ENCODE assay signal across 15 cellular contexts in the genomic region with DNA sequence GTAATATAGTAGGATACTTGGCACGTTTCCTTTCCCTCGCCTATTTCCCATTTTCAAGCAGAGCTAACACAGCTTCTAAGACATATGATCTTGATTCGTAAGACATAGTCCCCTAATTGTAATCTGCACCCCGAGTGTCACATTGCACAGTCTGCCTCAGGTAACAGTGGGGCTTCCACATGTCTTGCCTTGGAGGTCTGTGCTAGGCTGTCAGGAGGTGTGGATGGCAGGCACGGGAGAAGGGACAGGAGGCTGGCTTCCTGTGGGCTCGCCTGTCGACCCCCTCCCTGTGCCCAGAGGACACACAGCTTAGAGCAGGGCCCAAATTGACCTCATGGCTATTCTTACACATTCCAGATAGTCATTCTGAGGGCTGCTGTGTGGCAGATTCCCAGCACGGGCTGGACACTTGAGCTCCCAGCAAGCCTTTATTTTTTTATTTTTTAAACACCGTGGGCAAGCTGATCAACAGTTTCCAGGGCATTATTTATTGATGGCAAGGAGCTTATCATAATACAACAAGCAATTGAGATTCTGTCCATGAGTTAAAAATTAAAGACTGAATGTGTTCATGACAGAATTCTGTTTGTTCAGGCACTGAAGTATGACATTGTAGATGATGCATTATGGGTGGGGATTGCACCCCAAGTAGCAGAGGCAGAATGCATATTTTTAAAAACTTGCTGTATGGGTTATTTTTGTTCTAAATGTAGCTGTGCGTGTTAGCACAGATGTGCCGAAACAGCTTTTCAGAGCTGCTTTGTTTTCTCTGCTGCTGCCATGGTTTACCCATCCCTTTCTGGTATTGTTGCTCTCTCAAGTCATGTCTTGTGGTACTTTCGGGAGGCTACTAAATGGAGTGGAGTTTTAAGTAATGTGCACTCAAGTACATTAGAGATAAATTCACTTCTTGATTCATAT.
DNase-seq lines count a peak whose midpoint lies in the region; ATAC-seq and TF ChIP-seq lines count a peak whose summit lies in the region.
"Had no signal": no experiment of that assay in that cellular context is flagged by ENCODE, and none has a peak within 500 bp of the region (broad histone marks: within the 10 kb centered on the region; RNA-seq: fewer than 3 reads in every experiment).

No MANE protein-coding gene starts in this region.

- peak overlapping the region; percentile 92 for H3K27ac Mint-ChIP-seq in mesothelial cell of epicardium
- no peak overlapping the region for H3K27ac Mint-ChIP-seq in activated CD4-positive, alpha-beta memory T cell treated with anti-CD3 and anti-CD28 coated beads, Interleukin-2, amount 10 ng/mL, durations not matched to agents 7 days and 5 days

- no peak overlapping the region for H3K4me3 Mint-ChIP-seq in mesothelial cell of epicardium
- H3K4me3 Mint-ChIP-seq in activated CD4-positive, alpha-beta memory T cell treated with anti-CD3 and anti-CD28 coated beads, Interleukin-2, amount 10 ng/mL, durations not matched to agents 7 days and 5 days: no peak overlapping the region
- H3K4me3 Mint-ChIP-seq: brain had no signal

- H3K36me3 Mint-ChIP-seq in mesothelial cell of epicardium: peaks cover 5% of the 10 kb centered on the region
- peaks cover 3% of the 10 kb centered on the region for H3K36me3 Mint-ChIP-seq in activated CD4-positive, alpha-beta memory T cell treated with anti-CD3 and anti-CD28 coated beads, Interleukin-2, amount 10 ng/mL, durations not matched to agents 7 days and 5 days (ENCODE audit: low read depth)

- H3K9me3 ChIP-seq in DOHH2 (ENCODE audit: control insufficient read depth, insufficient read depth, low read length): no peaks in the 10 kb centered on the region
- H3K9me3 ChIP-seq: ovary had no signal

- peaks cover 30% of the 10 kb centered on the region for H3K4me1 Mint-ChIP-seq in mesothelial cell of epicardium
- H3K4me1 Mint-ChIP-seq in activated CD4-positive, alpha-beta memory T cell treated with anti-CD3 and anti-CD28 coated beads, Interleukin-2, amount 10 ng/mL, durations not matched to agents 7 days and 5 days: no peaks in the 10 kb centered on the region

- peaks cover 47% of the 10 kb centered on the region for H3K36me3 ChIP-seq in DOHH2 (ENCODE audit: control insufficient read depth, low read length)
- H3K36me3 ChIP-seq: ovary had no signal

- H3K9me2 ChIP-seq in DOHH2 (replicated peaks; ENCODE audit: control insufficient read depth, low read length): no peaks in the 10 kb centered on the region

- no peaks in the 10 kb centered on the region for H3K27me3 ChIP-seq in DOHH2 (ENCODE audit: control insufficient read depth, low read length)
- H3K27me3 ChIP-seq: ovary had no signal

- peaks cover 26% of the 10 kb centered on the region for H3F3A ChIP-seq in DOHH2 (ENCODE audit: control insufficient read depth, insufficient read depth)

- H3K4me3 ChIP-seq in DOHH2 (ENCODE audit: low read length): peak overlapping the region; percentile 74
- H3K4me3 ChIP-seq in epithelial cell of proximal tubule (ENCODE audit: low read depth, low read length): no peak overlapping the region
- H3K4me3 ChIP-seq: lung, ovary had no signal

- POLR2A ChIA-PET in activated CD4-positive, alpha-beta memory T cell treated with anti-CD3 and anti-CD28 coated beads, Interleukin-2, amount 10 ng/mL, durations not matched to agents 7 days and 5 days (lab: Charles Lee): no interaction called here

- no peaks in the 10 kb centered on the region for H3K27me3 Mint-ChIP-seq in mesothelial cell of epicardium (ENCODE audit: low read depth)
- H3K27me3 Mint-ChIP-seq in activated CD4-positive, alpha-beta memory T cell treated with anti-CD3 and anti-CD28 coated beads, Interleukin-2, amount 10 ng/mL, durations not matched to agents 7 days and 5 days: no peaks in the 10 kb centered on the region

- H3K4me1 ChIP-seq in DOHH2 (ENCODE audit: control insufficient read depth, low read length): peaks cover 71% of the 10 kb centered on the region

- H3K79me2 ChIP-seq in DOHH2 (ENCODE audit: control insufficient read depth, low read length): peaks cover 91% of the 10 kb centered on the region

- TF ChIP-seq CTCF in DOHH2 (IDR thresholded peaks at IDR 0.05; ENCODE audit: low read depth, low read length, poor library complexity, severe bottlenecking) (no peak), epithelial cell of proximal tubule (conservative IDR thresholded peaks at IDR 0.05; ENCODE audit: low read depth, low read length) (no peak), mesothelial cell of epicardium (IDR thresholded peaks at IDR 0.05; ENCODE audit: unreplicated experiment) (no peak)

- DNase-seq in epithelial cell of proximal tubule (ENCODE audit: low read depth) (peak; percentile 51), mesothelial cell of epicardium (ENCODE audit: low spot score in 2 of 2, unreplicated experiment in 2 of 2) (no peak), NCI-H2171 treated with DMSO at 0.1 percent for 48 hours (lab: John Stamatoyannopoulos, UW) (no peak), UCSD-AML1 (lab: John Stamatoyannopoulos, UW; ENCODE audit: unreplicated experiment) (no peak), NCI-H82 treated with DMSO at 0.1 percent for 48 hours (lab: John Stamatoyannopoulos, UW; ENCODE audit: unreplicated experiment) (no peak)
- no peak for DNase-seq in activated CD4-positive, alpha-beta memory T cell treated with anti-CD3 and anti-CD28 coated beads, Interleukin-2, amount 10 ng/mL, durations not matched to agents 7 days and 5 days
- DNase-seq: activated effector memory CD4-positive, alpha-beta T cell treated with Interleukin-2 at 50 U/mL for 16 hours; DND-41; effector memory CD4-positive, alpha-beta T cell; NCI-H2107; ovary had no signal

- H3K27ac ChIP-seq in DOHH2 (ENCODE audit: low read depth, low read length): peak overlapping the region; percentile 99
- H3K27ac ChIP-seq: ovary had no signal

- ATAC-seq in HG03521 (IDR thresholded peaks at IDR 0.05; ENCODE audit: unreplicated experiment): peak; percentile 48

- no peaks in the 10 kb centered on the region for H4K20me1 ChIP-seq in DOHH2 (ENCODE audit: control insufficient read depth, insufficient read depth, low read depth, low read length)

- peak overlapping the region; percentile 86 for H3K4me2 ChIP-seq in DOHH2 (ENCODE audit: low read length)

- CTCF ChIA-PET in activated CD4-positive, alpha-beta memory T cell treated with anti-CD3 and anti-CD28 coated beads, Interleukin-2, amount 10 ng/mL, durations not matched to agents 7 days and 5 days (lab: Charles Lee): interaction anchor here (1.5 kb wide), 1 partner anchor 222 kb away, joined by 4 read pairs; no protein-coding TSS in a partner anchor

- H3K9me3 Mint-ChIP-seq in mesothelial cell of epicardium: no peaks in the 10 kb centered on the region
- H3K9me3 Mint-ChIP-seq in activated CD4-positive, alpha-beta memory T cell treated with anti-CD3 and anti-CD28 coated beads, Interleukin-2, amount 10 ng/mL, durations not matched to agents 7 days and 5 days: no peaks in the 10 kb centered on the region
- H3K9me3 Mint-ChIP-seq: brain had no signal
